In the genomic region with DNA sequence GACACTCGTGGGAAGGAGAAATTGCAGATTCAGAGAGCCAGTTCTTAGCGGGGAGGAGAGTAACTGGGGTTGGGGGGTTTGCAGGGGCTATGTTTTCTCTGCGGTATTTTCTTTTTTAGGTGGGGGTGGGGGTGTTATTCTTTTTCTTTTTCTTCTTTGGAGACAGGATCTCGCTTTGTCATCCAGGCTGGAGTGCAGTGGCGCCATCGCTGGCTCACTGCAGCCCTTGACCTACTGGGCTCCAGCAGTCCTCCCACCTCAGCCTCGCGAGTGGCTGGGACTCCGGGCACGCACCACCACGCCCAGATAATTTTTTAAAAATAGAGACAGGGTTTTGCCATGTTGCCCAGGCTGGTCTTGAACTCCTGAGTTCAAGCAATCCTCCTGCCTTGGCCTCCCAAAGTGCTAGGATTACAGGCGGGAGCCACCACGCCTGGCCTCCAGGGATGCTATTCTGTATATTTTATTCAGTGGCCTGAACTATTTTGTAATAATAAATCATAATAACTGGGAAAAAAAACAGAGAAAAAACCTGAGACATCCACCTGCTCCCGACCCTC, we compare ENCODE assay signal across 1 cellular context.
TF ChIP-seq lines count a peak whose summit lies in the region.

No MANE protein-coding gene starts in this region.

TF ChIP-seq in H1, 55 proteins besides CTCF, POLR2A, EP300 and RAD21:
- TF ChIP-seq NANOG (IDR thresholded peaks at IDR 0.05; ENCODE audit: insufficient read depth, low read depth, low read length, poor library complexity, severe bottlenecking) (no peak), CREB1 (IDR thresholded peaks at IDR 0.05) (no peak), SIX5 (IDR thresholded peaks at IDR 0.05; ENCODE audit: low read depth, low read length) (no peak), CHD2 (IDR thresholded peaks at IDR 0.05; ENCODE audit: low read length) (no peak), SIRT6 (IDR thresholded peaks at IDR 0.05; ENCODE audit: low read length) (no peak), GABPA (IDR thresholded peaks at IDR 0.05; ENCODE audit: borderline replicate concordance, insufficient read depth, low read length) (no peak), ZNF274 (IDR thresholded peaks at IDR 0.05; ENCODE audit: borderline replicate concordance, extremely low read depth, low read length) (no peak), BCL11A (IDR thresholded peaks at IDR 0.05; ENCODE audit: low read depth in 2 of 2, low read length in 2 of 2) (no peak), JUND (IDR thresholded peaks at IDR 0.05; ENCODE audit: low read length) (no peak), JUN (IDR thresholded peaks at IDR 0.05; ENCODE audit: low read depth, low read length) (no peak), SUZ12 (IDR thresholded peaks at IDR 0.05; ENCODE audit: low read length) (no peak), CEBPB (IDR thresholded peaks at IDR 0.05; ENCODE audit: low read depth, low read length) (no peak), CBX5 (IDR thresholded peaks at IDR 0.05; ENCODE audit: low read depth, low read length) (no peak)
- TF ChIP-seq, protein P1, sequence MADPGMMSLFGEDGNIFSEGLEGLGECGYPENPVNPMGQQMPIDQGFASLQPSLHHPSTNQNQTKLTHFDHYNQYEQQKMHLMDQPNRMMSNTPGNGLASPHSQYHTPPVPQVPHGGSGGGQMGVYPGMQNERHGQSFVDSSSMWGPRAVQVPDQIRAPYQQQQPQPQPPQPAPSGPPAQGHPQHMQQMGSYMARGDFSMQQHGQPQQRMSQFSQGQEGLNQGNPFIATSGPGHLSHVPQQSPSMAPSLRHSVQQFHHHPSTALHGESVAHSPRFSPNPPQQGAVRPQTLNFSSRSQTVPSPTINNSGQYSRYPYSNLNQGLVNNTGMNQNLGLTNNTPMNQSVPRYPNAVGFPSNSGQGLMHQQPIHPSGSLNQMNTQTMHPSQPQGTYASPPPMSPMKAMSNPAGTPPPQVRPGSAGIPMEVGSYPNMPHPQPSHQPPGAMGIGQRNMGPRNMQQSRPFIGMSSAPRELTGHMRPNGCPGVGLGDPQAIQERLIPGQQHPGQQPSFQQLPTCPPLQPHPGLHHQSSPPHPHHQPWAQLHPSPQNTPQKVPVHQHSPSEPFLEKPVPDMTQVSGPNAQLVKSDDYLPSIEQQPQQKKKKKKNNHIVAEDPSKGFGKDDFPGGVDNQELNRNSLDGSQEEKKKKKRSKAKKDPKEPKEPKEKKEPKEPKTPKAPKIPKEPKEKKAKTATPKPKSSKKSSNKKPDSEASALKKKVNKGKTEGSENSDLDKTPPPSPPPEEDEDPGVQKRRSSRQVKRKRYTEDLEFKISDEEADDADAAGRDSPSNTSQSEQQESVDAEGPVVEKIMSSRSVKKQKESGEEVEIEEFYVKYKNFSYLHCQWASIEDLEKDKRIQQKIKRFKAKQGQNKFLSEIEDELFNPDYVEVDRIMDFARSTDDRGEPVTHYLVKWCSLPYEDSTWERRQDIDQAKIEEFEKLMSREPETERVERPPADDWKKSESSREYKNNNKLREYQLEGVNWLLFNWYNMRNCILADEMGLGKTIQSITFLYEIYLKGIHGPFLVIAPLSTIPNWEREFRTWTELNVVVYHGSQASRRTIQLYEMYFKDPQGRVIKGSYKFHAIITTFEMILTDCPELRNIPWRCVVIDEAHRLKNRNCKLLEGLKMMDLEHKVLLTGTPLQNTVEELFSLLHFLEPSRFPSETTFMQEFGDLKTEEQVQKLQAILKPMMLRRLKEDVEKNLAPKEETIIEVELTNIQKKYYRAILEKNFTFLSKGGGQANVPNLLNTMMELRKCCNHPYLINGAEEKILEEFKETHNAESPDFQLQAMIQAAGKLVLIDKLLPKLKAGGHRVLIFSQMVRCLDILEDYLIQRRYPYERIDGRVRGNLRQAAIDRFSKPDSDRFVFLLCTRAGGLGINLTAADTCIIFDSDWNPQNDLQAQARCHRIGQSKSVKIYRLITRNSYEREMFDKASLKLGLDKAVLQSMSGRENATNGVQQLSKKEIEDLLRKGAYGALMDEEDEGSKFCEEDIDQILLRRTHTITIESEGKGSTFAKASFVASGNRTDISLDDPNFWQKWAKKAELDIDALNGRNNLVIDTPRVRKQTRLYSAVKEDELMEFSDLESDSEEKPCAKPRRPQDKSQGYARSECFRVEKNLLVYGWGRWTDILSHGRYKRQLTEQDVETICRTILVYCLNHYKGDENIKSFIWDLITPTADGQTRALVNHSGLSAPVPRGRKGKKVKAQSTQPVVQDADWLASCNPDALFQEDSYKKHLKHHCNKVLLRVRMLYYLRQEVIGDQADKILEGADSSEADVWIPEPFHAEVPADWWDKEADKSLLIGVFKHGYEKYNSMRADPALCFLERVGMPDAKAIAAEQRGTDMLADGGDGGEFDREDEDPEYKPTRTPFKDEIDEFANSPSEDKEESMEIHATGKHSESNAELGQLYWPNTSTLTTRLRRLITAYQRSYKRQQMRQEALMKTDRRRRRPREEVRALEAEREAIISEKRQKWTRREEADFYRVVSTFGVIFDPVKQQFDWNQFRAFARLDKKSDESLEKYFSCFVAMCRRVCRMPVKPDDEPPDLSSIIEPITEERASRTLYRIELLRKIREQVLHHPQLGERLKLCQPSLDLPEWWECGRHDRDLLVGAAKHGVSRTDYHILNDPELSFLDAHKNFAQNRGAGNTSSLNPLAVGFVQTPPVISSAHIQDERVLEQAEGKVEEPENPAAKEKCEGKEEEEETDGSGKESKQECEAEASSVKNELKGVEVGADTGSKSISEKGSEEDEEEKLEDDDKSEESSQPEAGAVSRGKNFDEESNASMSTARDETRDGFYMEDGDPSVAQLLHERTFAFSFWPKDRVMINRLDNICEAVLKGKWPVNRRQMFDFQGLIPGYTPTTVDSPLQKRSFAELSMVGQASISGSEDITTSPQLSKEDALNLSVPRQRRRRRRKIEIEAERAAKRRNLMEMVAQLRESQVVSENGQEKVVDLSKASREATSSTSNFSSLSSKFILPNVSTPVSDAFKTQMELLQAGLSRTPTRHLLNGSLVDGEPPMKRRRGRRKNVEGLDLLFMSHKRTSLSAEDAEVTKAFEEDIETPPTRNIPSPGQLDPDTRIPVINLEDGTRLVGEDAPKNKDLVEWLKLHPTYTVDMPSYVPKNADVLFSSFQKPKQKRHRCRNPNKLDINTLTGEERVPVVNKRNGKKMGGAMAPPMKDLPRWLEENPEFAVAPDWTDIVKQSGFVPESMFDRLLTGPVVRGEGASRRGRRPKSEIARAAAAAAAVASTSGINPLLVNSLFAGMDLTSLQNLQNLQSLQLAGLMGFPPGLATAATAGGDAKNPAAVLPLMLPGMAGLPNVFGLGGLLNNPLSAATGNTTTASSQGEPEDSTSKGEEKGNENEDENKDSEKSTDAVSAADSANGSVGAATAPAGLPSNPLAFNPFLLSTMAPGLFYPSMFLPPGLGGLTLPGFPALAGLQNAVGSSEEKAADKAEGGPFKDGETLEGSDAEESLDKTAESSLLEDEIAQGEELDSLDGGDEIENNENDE (IDR thresholded peaks at IDR 0.05; ENCODE audit: insufficient replicate concordance, low read length) = no peak
- TF ChIP-seq, protein P2, sequence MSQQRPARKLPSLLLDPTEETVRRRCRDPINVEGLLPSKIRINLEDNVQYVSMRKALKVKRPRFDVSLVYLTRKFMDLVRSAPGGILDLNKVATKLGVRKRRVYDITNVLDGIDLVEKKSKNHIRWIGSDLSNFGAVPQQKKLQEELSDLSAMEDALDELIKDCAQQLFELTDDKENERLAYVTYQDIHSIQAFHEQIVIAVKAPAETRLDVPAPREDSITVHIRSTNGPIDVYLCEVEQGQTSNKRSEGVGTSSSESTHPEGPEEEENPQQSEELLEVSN (IDR thresholded peaks at IDR 0.05) = no peak
- TF ChIP-seq, protein P3, sequence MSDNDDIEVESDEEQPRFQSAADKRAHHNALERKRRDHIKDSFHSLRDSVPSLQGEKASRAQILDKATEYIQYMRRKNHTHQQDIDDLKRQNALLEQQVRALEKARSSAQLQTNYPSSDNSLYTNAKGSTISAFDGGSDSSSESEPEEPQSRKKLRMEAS (IDR thresholded peaks at IDR 0.05) = no peak
